In the genomic region with DNA sequence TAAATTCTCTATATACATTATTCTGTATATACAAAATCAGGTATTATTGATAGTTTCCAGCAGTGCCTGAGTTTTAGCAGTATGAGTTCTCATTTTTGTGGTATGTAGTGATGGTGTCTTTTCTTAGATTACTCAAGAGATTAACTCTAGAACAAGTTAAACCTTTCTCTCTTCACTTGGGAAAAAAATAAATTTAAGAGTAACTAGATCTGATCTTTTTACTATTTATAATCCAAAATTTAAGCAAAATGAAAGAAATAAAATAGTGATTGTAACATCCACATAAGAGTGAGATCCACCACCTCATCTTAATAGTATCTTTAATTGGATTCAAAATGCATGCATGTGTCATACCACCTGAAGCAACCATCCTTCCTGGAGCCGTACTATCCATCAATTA, we compare ENCODE assay signal across 29 cellular contexts.
"Had no signal": no experiment of that assay in that cellular context is flagged by ENCODE, and none has a peak within 500 bp of the region (broad histone marks: within the 10 kb centered on the region; RNA-seq: fewer than 3 reads in every experiment).

No MANE protein-coding gene starts in this region.

- H3K27me3 ChIP-seq: ascending aorta, body of pancreas, esophagus muscularis mucosa, foreskin keratinocyte had no signal

- H3K9me3 ChIP-seq: body of pancreas had no signal

- H3K4me3 ChIP-seq: ascending aorta, body of pancreas, esophagus muscularis mucosa, gastrocnemius medialis had no signal

- H3K4me1 ChIP-seq: ascending aorta, body of pancreas, esophagus muscularis mucosa, foreskin keratinocyte, gastrocnemius medialis had no signal

- ATAC-seq: activated CD4-positive, CD25-positive, alpha-beta regulatory T cell treated with anti-CD3 and anti-CD28 coated beads, Interleukin-2, amount 50 U/mL, for 24 hours; activated CD8-positive, alpha-beta T cell treated with anti-CD3 and anti-CD28 coated beads for 36 hours; activated naive CD8-positive, alpha-beta T cell treated with anti-CD3 and anti-CD28 coated beads, Interleukin-2, amount 50 U/mL, for 24 hours; activated T-cell treated with anti-CD3 and anti-CD28 coated beads, Interleukin-2, amount 50 U/mL, for 4 hours; activated T-helper 17 cell treated with anti-CD3 and anti-CD28 coated beads, Interleukin-2, amount 50 U/mL, for 72 hours; body of pancreas; effector memory CD8-positive, alpha-beta T cell; foreskin keratinocyte; gastrocnemius medialis; T-helper 17 cell had no signal

- DNase-seq: activated B cell treated with CpG ODN at 0.5 μM for 24 hours; activated CD4-positive, alpha-beta T cell treated with anti-CD3 and anti-CD28 coated beads for 48 hours; activated CD4-positive, alpha-beta T cell treated with anti-CD3 and anti-CD28 coated beads, Interleukin-2, amount 50 U/mL, for 1 hour; activated CD4-positive, alpha-beta T cell treated with anti-CD3 and anti-CD28 coated beads, Interleukin-2, amount 50 U/mL, for 48 hours; activated CD8-positive, alpha-beta memory T cell treated with anti-CD3 and anti-CD28 coated beads for 24 hours; activated CD8-positive, alpha-beta T cell treated with anti-CD3 and anti-CD28 coated beads for 36 hours; activated effector memory CD4-positive, alpha-beta T cell treated with Interleukin-2 at 50 U/mL for 16 hours; activated naive CD4-positive, alpha-beta T cell treated with anti-CD3 and anti-CD28 coated beads for 36 hours; activated naive CD8-positive, alpha-beta T cell treated with anti-CD3 and anti-CD28 coated beads for 36 hours; activated naive CD8-positive, alpha-beta T cell treated with anti-CD3 and anti-CD28 coated beads, Interleukin-2, amount 50 U/mL, for 24 hours; activated T-cell treated with anti-CD3 and anti-CD28 coated beads, Interleukin-2, amount 50 U/mL, for 4 hours; body of pancreas; caudate nucleus; cortex of kidney; dermis blood vessel endothelial cell; effector CD4-positive, alpha-beta T cell; effector memory CD8-positive, alpha-beta T cell; erythroblast; foreskin keratinocyte; gastrocnemius medialis; glutamatergic neuron; T-helper 1 cell; T-helper 17 cell; T1000; WERI-Rb-1 had no signal

- H3K27ac ChIP-seq: ascending aorta, body of pancreas, esophagus muscularis mucosa, foreskin keratinocyte, gastrocnemius medialis, WERI-Rb-1 had no signal
